ENCODE assay signal across 12 cellular contexts in the genomic region with DNA sequence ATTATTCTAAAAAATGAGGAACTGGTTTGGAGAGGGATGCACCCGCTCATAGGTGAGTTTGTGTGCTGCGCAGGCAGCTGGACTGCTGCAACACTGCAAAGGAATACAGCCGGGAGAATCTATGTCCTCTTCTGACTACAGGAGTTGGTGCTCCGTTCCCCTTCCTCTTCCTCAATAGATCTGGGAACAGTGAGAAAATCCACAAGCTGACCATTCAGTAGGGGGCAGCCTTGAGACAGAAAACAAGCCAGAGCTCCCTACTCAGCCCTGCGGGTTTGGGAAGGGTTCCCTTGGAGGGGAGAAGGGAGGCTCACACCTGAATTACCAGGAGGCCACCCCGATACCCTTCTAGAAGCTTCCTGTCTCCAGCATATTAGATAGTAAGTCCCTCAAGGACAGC.
DNase-seq lines count a peak whose midpoint lies in the region; ATAC-seq lines count a peak whose summit lies in the region.
"Had no signal": no experiment of that assay in that cellular context is flagged by ENCODE, and none has a peak within 500 bp of the region (broad histone marks: within the 10 kb centered on the region; RNA-seq: fewer than 3 reads in every experiment).

No MANE protein-coding gene starts in this region.

- in situ Hi-C loops in G401 (cut with HindIII; ENCODE audit: low sequenced_read_pairs): no loop called here

- ATAC-seq in esophagus mucosa (no peak), HG03432 (IDR thresholded peaks at IDR 0.05; ENCODE audit: unreplicated experiment) (no peak)
- ATAC-seq: heart right ventricle had no signal

- DNase-seq in G401 (ENCODE audit: low spot score): peak; percentile 2
- peak; percentile 50 for DNase-seq in HT1080 (ENCODE audit: low read depth)
- DNase-seq in cerebellar cortex (ENCODE audit: low spot score): peak; percentile 16
- peak; percentile 7 for DNase-seq in midbrain (lab: John Stamatoyannopoulos, UW)
- no peak for DNase-seq in NCI-H128 (lab: John Stamatoyannopoulos, UW; ENCODE audit: unreplicated experiment)
- no peak for DNase-seq in dedifferentiated amniotic fluid mesenchymal stem cell (ENCODE audit: extremely low spot score)
- DNase-seq: activated T-cell treated with anti-CD3 and anti-CD28 coated beads, Interleukin-2, amount 50 U/mL, for 1 hour; heart right ventricle; NCI-H2029 treated with DMSO at 0.1 percent for 48 hours; stimulated activated CD4-positive, alpha-beta T cell treated with anti-CD3 and anti-CD28 coated beads, Interleukin-4, amount 100 ng/mL, for 1 hour had no signal

Comparison
In these comparisons a context has a peak if more than half of its experiments do, and no peak if none do; other contexts are left out.
1. DNase-seq: peak in G401 (single experiment), HT1080 (single experiment), cerebellar cortex (single experiment) and midbrain (single experiment); none in NCI-H128 (single experiment) and dedifferentiated amniotic fluid mesenchymal stem cell (single experiment).